8 cellular contexts compared by ENCODE assay signal in genomic region chr1:184387871-184388670, GRCh38. TPM values are rescaled to one million over a fixed set of nuclear protein-coding genes. Genes with fewer than 3 reads are reported as not detected.
DNase-seq lines count a peak whose midpoint lies in the region; ATAC-seq and TF ChIP-seq lines count a peak whose summit lies in the region.

No MANE protein-coding gene starts in this region.

- peak overlapping the region; percentile 70 for H3K4me2 ChIP-seq in MM.1S (ENCODE audit: low read depth, low read length)

- H3K9me2 ChIP-seq in MM.1S (replicated peaks; ENCODE audit: insufficient read depth, low read length) = no peaks in the 10 kb centered on the region

- peaks cover 52% of the 10 kb centered on the region for H3K27me3 Mint-ChIP-seq in activated T-cell treated with anti-CD3 and anti-CD28 coated beads, Interleukin-2, amount 50 U/mL, for 4 hours (ENCODE audit: low read depth)
- no peaks in the 10 kb centered on the region for H3K27me3 Mint-ChIP-seq in natural killer cell treated with Interleukin-12 subunit alpha and Interleukin-12 subunit beta and Interleukin-15 and Interleukin-18, amount 100 ng/mL, for 72 hours

- H3K36me3 ChIP-seq in MM.1S (replicated peaks; ENCODE audit: insufficient read depth, low read length) = no peaks in the 10 kb centered on the region

- DNase-seq in EH (ENCODE audit: low read depth) (peak; percentile 90), MM.1S (peak; percentile 68), fibroblast of the conjunctiva (ENCODE audit: low read depth) (peak; percentile 50), NCI-H2196 (lab: John Stamatoyannopoulos, UW; ENCODE audit: unreplicated experiment) (no peak)
- DNase-seq in activated T-cell treated with anti-CD3 and anti-CD28 coated beads, Interleukin-2, amount 50 U/mL, for 4 hours = no peak
- DNase-seq in natural killer cell treated with Interleukin-12 subunit alpha and Interleukin-12 subunit beta and Interleukin-15 and Interleukin-18, amount 100 ng/mL, for 72 hours (ENCODE audit: low spot score) = no peak

- peak overlapping the region; percentile 77 for H3K4me3 ChIP-seq in MM.1S (ENCODE audit: low read length)

- H3K4me1 ChIP-seq in MM.1S (ENCODE audit: low read length) = peaks cover 6% of the 10 kb centered on the region; the same call in 1 of the 2 replicates

- H3K27ac ChIP-seq in MM.1S (ENCODE audit: low read length) = peak overlapping the region; percentile 25; the same call in 1 of the 2 replicates

- H3F3A ChIP-seq in MM.1S (ENCODE audit: insufficient read depth, low read length) = peaks cover 13% of the 10 kb centered on the region

- H3K27ac Mint-ChIP-seq in natural killer cell treated with Interleukin-12 subunit alpha and Interleukin-12 subunit beta and Interleukin-15 and Interleukin-18, amount 100 ng/mL, for 72 hours = peak overlapping the region; percentile 80 to 88

- no peaks in the 10 kb centered on the region for H3K9me3 ChIP-seq in MM.1S (replicated peaks; ENCODE audit: insufficient read depth, low read length)

- no peaks in the 10 kb centered on the region for H3K9me3 Mint-ChIP-seq in activated T-cell treated with anti-CD3 and anti-CD28 coated beads, Interleukin-2, amount 50 U/mL, for 4 hours
- no peaks in the 10 kb centered on the region for H3K9me3 Mint-ChIP-seq in natural killer cell treated with Interleukin-12 subunit alpha and Interleukin-12 subunit beta and Interleukin-15 and Interleukin-18, amount 100 ng/mL, for 72 hours

- peaks cover 53% of the 10 kb centered on the region for H3K79me2 ChIP-seq in MM.1S (ENCODE audit: low read length)

- no peaks in the 10 kb centered on the region for H3K36me3 Mint-ChIP-seq in activated T-cell treated with anti-CD3 and anti-CD28 coated beads, Interleukin-2, amount 50 U/mL, for 4 hours (ENCODE audit: insufficient read depth)
- no peaks in the 10 kb centered on the region for H3K36me3 Mint-ChIP-seq in natural killer cell treated with Interleukin-12 subunit alpha and Interleukin-12 subunit beta and Interleukin-15 and Interleukin-18, amount 100 ng/mL, for 72 hours

- peaks cover 17% of the 10 kb centered on the region for H3K4me1 Mint-ChIP-seq in activated T-cell treated with anti-CD3 and anti-CD28 coated beads, Interleukin-2, amount 50 U/mL, for 4 hours (ENCODE audit: low read depth)
- peaks cover 47 to 48% of the 10 kb centered on the region in 2 donors for H3K4me1 Mint-ChIP-seq in natural killer cell treated with Interleukin-12 subunit alpha and Interleukin-12 subunit beta and Interleukin-15 and Interleukin-18, amount 100 ng/mL, for 72 hours (ENCODE audit: low read depth in 2 of 2)

- H3K9ac ChIP-seq in MM.1S (ENCODE audit: low read length) = peak overlapping the region; percentile 74; the same call in 1 of the 2 replicates

- ATAC-seq in activated T-cell treated with anti-CD3 and anti-CD28 coated beads, Interleukin-2, amount 50 U/mL, for 4 hours = no peak
- peak in 1 of 2 donors; percentile 35 for ATAC-seq in natural killer cell treated with Interleukin-12 subunit alpha and Interleukin-12 subunit beta and Interleukin-15 and Interleukin-18, amount 100 ng/mL, for 72 hours
- ATAC-seq in GM18861 (IDR thresholded peaks at IDR 0.05; ENCODE audit: unreplicated experiment) = no peak
- no peak for ATAC-seq in HG02763 (IDR thresholded peaks at IDR 0.05; ENCODE audit: unreplicated experiment)

- TF ChIP-seq CTCF in MM.1S (IDR thresholded peaks at IDR 0.05; ENCODE audit: low read length) = no peak; the same call in 1 of the 2 replicates

- H3K4me3 Mint-ChIP-seq in activated T-cell treated with anti-CD3 and anti-CD28 coated beads, Interleukin-2, amount 50 U/mL, for 4 hours = peak overlapping the region; percentile 76
- peak overlapping the region; percentile 93 for H3K4me3 Mint-ChIP-seq in natural killer cell treated with Interleukin-12 subunit alpha and Interleukin-12 subunit beta and Interleukin-15 and Interleukin-18, amount 100 ng/mL, for 72 hours

- peak overlapping the region; percentile 90 for H2AFZ ChIP-seq in MM.1S (ENCODE audit: low read length)

- no peaks in the 10 kb centered on the region; the same call in 1 of the 2 replicates for H4K20me1 ChIP-seq in MM.1S (ENCODE audit: insufficient read depth, low read length)

- peaks cover 11% of the 10 kb centered on the region for H3K27me3 ChIP-seq in MM.1S (replicated peaks; ENCODE audit: insufficient read depth, low read length)

RNA-seq across cellular contexts. Expression of gene C1orf21, which starts 1.2 kb away (rescaled TPM):
- total RNA-seq in activated T-cell treated with anti-CD3 and anti-CD28 coated beads, Interleukin-2, amount 50 U/mL, for 4 hours = 1 to 10 TPM in 1 of 3 donors, under 1 TPM in 2; 0.53 to 1.7 (median 0.90) TPM
- total RNA-seq in natural killer cell treated with Interleukin-12 subunit alpha and Interleukin-12 subunit beta and Interleukin-15 and Interleukin-18, amount 100 ng/mL, for 72 hours = 10 to 100 TPM; 18.0 to 28.3 TPM

Comparison
In these comparisons a context has a peak if more than half of its experiments do, and no peak if none do; other contexts are left out.
1. DNase-seq: peak in EH (single experiment), MM.1S (single experiment) and fibroblast of the conjunctiva (single experiment); none in activated T-cell treated with anti-CD3 and anti-CD28 coated beads, Interleukin-2, amount 50 U/mL, for 4 hours (single experiment), natural killer cell treated with Interleukin-12 subunit alpha and Interleukin-12 subunit beta and Interleukin-15 and Interleukin-18, amount 100 ng/mL, for 72 hours (single experiment) and NCI-H2196 (single experiment).
2. RNA of gene C1orf21, which starts 1.2 kb away (total RNA-seq): 18.0 to 28.3 TPM in natural killer cell treated with Interleukin-12 subunit alpha and Interleukin-12 subunit beta and Interleukin-15 and Interleukin-18, amount 100 ng/mL, for 72 hours; 0.53 to 1.7 TPM in activated T-cell treated with anti-CD3 and anti-CD28 coated beads, Interleukin-2, amount 50 U/mL, for 4 hours; every median in the first group is over 4 times any median in the second.